ENCODE assay signal across 11 cellular contexts in genomic region chr10:74011762-74012161, GRCh38. TPM values are rescaled to one million over a fixed set of nuclear protein-coding genes. Genes with fewer than 3 reads are reported as not detected.
DNase-seq lines count a peak whose midpoint lies in the region; ATAC-seq, FAIRE-seq and TF ChIP-seq lines count a peak whose summit lies in the region.
"Had no signal": no experiment of that assay in that cellular context is flagged by ENCODE, and none has a peak within 500 bp of the region (broad histone marks: within the 10 kb centered on the region; RNA-seq: fewer than 3 reads in every experiment).

No MANE protein-coding gene starts in this region.

- H3K79me2 ChIP-seq in keratinocyte (ENCODE audit: control insufficient read depth, insufficient read depth, low read length): peaks cover 95% of the 10 kb centered on the region

- no peak overlapping the region for H2AFZ ChIP-seq in keratinocyte (ENCODE audit: control insufficient read depth, low read length)

- no peaks in the 10 kb centered on the region for H3K27me3 ChIP-seq in keratinocyte (ENCODE audit: control insufficient read depth, extremely low read depth, insufficient read depth, low read length)
- no peaks in the 10 kb centered on the region for H3K27me3 ChIP-seq in transverse colon

- H3K9me3 ChIP-seq in keratinocyte (ENCODE audit: control insufficient read depth, low read depth, low read length) (no peaks in the 10 kb centered on the region), transverse colon (no peaks in the 10 kb centered on the region)

- peaks cover 27% of the 10 kb centered on the region for H3K4me1 ChIP-seq in keratinocyte (ENCODE audit: control insufficient read depth, extremely low read depth, insufficient read depth, low read length)
- peaks cover 0 to 50% (median 25%) of the 10 kb centered on the region in 4 donors for H3K4me1 ChIP-seq in transverse colon

- no peak for TF ChIP-seq CTCF in keratinocyte (optimal IDR thresholded peaks at IDR 0.05 in 1 of 3, IDR thresholded peaks at IDR 0.05 in 1 of 3, conservative IDR thresholded peaks at IDR 0.05 in 1 of 3; ENCODE audit: extremely low read depth in 1 of 3, insufficient read depth in 2 of 3, low read length in 3 of 3)
- no peak for TF ChIP-seq CTCF in transverse colon (IDR thresholded peaks at IDR 0.05)

- peak overlapping the region; percentile 23 for H3K4me2 ChIP-seq in keratinocyte (ENCODE audit: control insufficient read depth, extremely low read depth, insufficient read depth, low read depth, low read length)

- H3K27ac Mint-ChIP-seq in activated T-cell treated with anti-CD3 and anti-CD28 coated beads, Interleukin-2, amount 50 U/mL, for 72 hours: peak overlapping the region; percentile 57

- no peak for DNase-seq in activated T-cell treated with anti-CD3 and anti-CD28 coated beads, Interleukin-2, amount 50 U/mL, for 72 hours
- DNase-seq in activated T-cell treated with anti-CD3 and anti-CD28 coated beads, Interleukin-2, amount 50 U/mL, for 1 hour: no peak
- DNase-seq in amniotic epithelial cell (ENCODE audit: low read depth) (peak; percentile 93), keratinocyte (ENCODE audit: low read depth, low spot score) (no peak), transverse colon (no peak), NK-92 (lab: John Stamatoyannopoulos, UW; ENCODE audit: unreplicated experiment) (no peak)
- DNase-seq: CD4-positive, alpha-beta memory T cell; NCI-H526; stimulated activated naive CD4-positive, alpha-beta T cell treated with Interleukin-2 at 50 U/mL for 16 hours had no signal

- H3K36me3 Mint-ChIP-seq in activated T-cell treated with anti-CD3 and anti-CD28 coated beads, Interleukin-2, amount 50 U/mL, for 72 hours (ENCODE audit: insufficient read depth in 2 of 2): no peaks in the 10 kb centered on the region

- no peak overlapping the region for H3K9ac ChIP-seq in keratinocyte (ENCODE audit: control insufficient read depth, extremely low read depth, insufficient read depth, low read length)

- dilution Hi-C loops in keratinocyte (cut with MboI; ENCODE audit: extremely low pct_ligation_motif_present, low sequenced_read_pairs): no loop called here

- H3K36me3 ChIP-seq in keratinocyte (ENCODE audit: control insufficient read depth in 2 of 2, extremely low read depth in 1 of 2, insufficient read depth in 2 of 2, low read length in 2 of 2): peaks cover 4 to 7% of the 10 kb centered on the region in 2 experiments
- no peaks in the 10 kb centered on the region for H3K36me3 ChIP-seq in transverse colon

- peaks cover 3% of the 10 kb centered on the region for H4K20me1 ChIP-seq in keratinocyte (ENCODE audit: control insufficient read depth, extremely low read depth, insufficient read depth, low read length)

- peaks cover 22% of the 10 kb centered on the region for H3K4me1 Mint-ChIP-seq in activated T-cell treated with anti-CD3 and anti-CD28 coated beads, Interleukin-2, amount 50 U/mL, for 72 hours (ENCODE audit: low read depth)

- H3K9me3 Mint-ChIP-seq in activated T-cell treated with anti-CD3 and anti-CD28 coated beads, Interleukin-2, amount 50 U/mL, for 72 hours: no peaks in the 10 kb centered on the region
- H3K9me3 Mint-ChIP-seq: CD4-positive, alpha-beta memory T cell had no signal

- H3K4me3 ChIP-seq in keratinocyte (ENCODE audit: control insufficient read depth in 2 of 3, extremely low read depth in 1 of 3, insufficient read depth in 2 of 3, low read depth in 1 of 3, low read length in 3 of 3) (no peak overlapping the region), transverse colon (no peak overlapping the region)

- FAIRE-seq in keratinocyte (lab: Jason Lieb, UNC): peak; percentile 36

- H3K9me1 ChIP-seq in keratinocyte (ENCODE audit: control insufficient read depth, extremely low read depth, insufficient read depth, low read length): peaks cover 3% of the 10 kb centered on the region

- no peak overlapping the region for H3K4me3 Mint-ChIP-seq in activated T-cell treated with anti-CD3 and anti-CD28 coated beads, Interleukin-2, amount 50 U/mL, for 72 hours

- no peaks in the 10 kb centered on the region for H3K27me3 Mint-ChIP-seq in activated T-cell treated with anti-CD3 and anti-CD28 coated beads, Interleukin-2, amount 50 U/mL, for 72 hours (ENCODE audit: low read depth)
- H3K27me3 Mint-ChIP-seq: CD4-positive, alpha-beta memory T cell had no signal

- in situ Hi-C loops in transverse colon (cut with MboI; ENCODE audit: low pct_ligation_motif_present in 1 of 4, low pct_unique_long_range_greater_than_20kb in 1 of 4, low sequenced_read_pairs in 3 of 4): no loop called here

- intact Hi-C loops in transverse colon (cut with DNase I; ENCODE audit: low total_unique reads): no loop called here

- H3K27ac ChIP-seq in keratinocyte (ENCODE audit: control insufficient read depth, insufficient read depth, low read length) (no peak overlapping the region), transverse colon (peak overlapping the region; percentile 3 to 31 (median 20))

- no peak for ATAC-seq in activated T-cell treated with anti-CD3 and anti-CD28 coated beads, Interleukin-2, amount 50 U/mL, for 72 hours (replicated peaks in 1 of 2)
- ATAC-seq in GM21528 (IDR thresholded peaks at IDR 0.05; ENCODE audit: low FRiP score, unreplicated experiment) (no peak), GM21381 (IDR thresholded peaks at IDR 0.05; ENCODE audit: unreplicated experiment) (no peak)

- WGBS in transverse colon (ENCODE audit: low coverage in 1 of 2), 2 donors: 70 to 86% methylated on average over 1 of the region's 1 CpG

- no peak for TF ChIP-seq EP300 in transverse colon (IDR thresholded peaks at IDR 0.05; ENCODE audit: low read depth)

- no peak for TF ChIP-seq POLR2A in transverse colon (IDR thresholded peaks at IDR 0.05)

RNA-seq across cellular contexts. Expression of gene VCL, which starts 13.8 kb away (rescaled TPM):
- total RNA-seq in activated T-cell treated with anti-CD3 and anti-CD28 coated beads, Interleukin-2, amount 50 U/mL, for 72 hours: 10 to 100 TPM; 12.2 to 19.2 TPM
- 92.1 to 106 TPM (median 102 TPM) in 3 replicates for polyA plus RNA-seq in keratinocyte
- 27.2 TPM for polyA plus RNA-seq in keratinocyte (2011; ENCODE audit: low read depth)
- 31.6 and 47.9 TPM in 2 replicates for polyA plus RNA-seq in keratinocyte (2011; cell fraction: cytosol; rRNA removed)
- 238 and 259 TPM in 2 replicates for polyA plus RNA-seq in keratinocyte (2011; cell fraction: nucleus; rRNA removed)
- 19.1 and 101 TPM in 2 replicates for polyA plus RNA-seq in keratinocyte (2012; ENCODE audit: low replicate concordance)
- polyA minus RNA-seq in keratinocyte: 77.4 to 161 TPM (median 129 TPM) in 3 replicates
- 78.3 TPM for polyA minus RNA-seq in keratinocyte (2011; cell fraction: cytosol; rRNA and poly(A)+ RNA removed)
- 257 and 336 TPM in 2 replicates for polyA minus RNA-seq in keratinocyte (2011; cell fraction: nucleus; rRNA and poly(A)+ RNA removed)
- 100 to 1,000 TPM in 3 of 4 donors, 10 to 100 TPM in 1; 96.1 to 133 (median 120) TPM for total RNA-seq in transverse colon

Comparison
In these comparisons a context has a peak if more than half of its experiments do, and no peak if none do; other contexts are left out.
1. RNA of gene VCL, which starts 13.8 kb away (total RNA-seq): 96.1 to 133 TPM in transverse colon; 12.2 to 19.2 TPM in activated T-cell treated with anti-CD3 and anti-CD28 coated beads, Interleukin-2, amount 50 U/mL, for 72 hours; every median in the first group is over 4 times any median in the second.